14 cellular contexts compared by ENCODE assay signal in genomic region chr13:96294930-96295657, GRCh38.
"Had no signal": no experiment of that assay in that cellular context is flagged by ENCODE, and none has a peak within 500 bp of the region (broad histone marks: within the 10 kb centered on the region; RNA-seq: fewer than 3 reads in every experiment).

No MANE protein-coding gene starts in this region.

- H3K27ac ChIP-seq: gastrocnemius medialis, sigmoid colon, transverse colon had no signal

- H3K9me3 ChIP-seq: gastrocnemius medialis, sigmoid colon, transverse colon had no signal

- H3K4me1 Mint-ChIP-seq: activated naive CD8-positive, alpha-beta T cell treated with anti-CD3 and anti-CD28 coated beads for 36 hours had no signal

- DNase-seq: activated CD4-positive, alpha-beta memory T cell treated with anti-CD3 and anti-CD28 coated beads for 36 hours; activated CD4-positive, CD25-positive, alpha-beta regulatory T cell treated with anti-CD3 and anti-CD28 coated beads, Interleukin-2, amount 50 U/mL, for 72 hours; activated gamma-delta T cell treated with Interleukin-2 at 50 U/mL for 16 hours; activated naive CD8-positive, alpha-beta T cell treated with anti-CD3 and anti-CD28 coated beads for 36 hours; activated T-cell treated with anti-CD3 and anti-CD28 coated beads, Interleukin-2, amount 50 U/mL, for 4 hours; aorta; gastrocnemius medialis; sigmoid colon; stimulated activated CD4-positive, alpha-beta T cell treated with anti-CD3 and anti-CD28 coated beads, Interleukin-12 subunit alpha, Interleukin-12 subunit beta, amount 100 ng/mL, for 4 hours; stimulated activated naive CD4-positive, alpha-beta T cell; substantia nigra; SW 1271; transverse colon had no signal

- H3K27ac Mint-ChIP-seq: activated CD4-positive, alpha-beta memory T cell treated with anti-CD3 and anti-CD28 coated beads for 36 hours; activated naive CD8-positive, alpha-beta T cell treated with anti-CD3 and anti-CD28 coated beads for 36 hours; T-helper 2 cell treated with Interferon-gamma antibody and Interleukin-4, amounts not matched to agents 5 μg/mL and 100 μg/mL, for 36 hours had no signal

- H3K9me3 Mint-ChIP-seq: activated T-cell treated with anti-CD3 and anti-CD28 coated beads, Interleukin-2, amount 50 U/mL, for 4 hours had no signal

- H3K36me3 Mint-ChIP-seq: activated CD4-positive, alpha-beta memory T cell treated with anti-CD3 and anti-CD28 coated beads for 36 hours; activated naive CD8-positive, alpha-beta T cell treated with anti-CD3 and anti-CD28 coated beads for 36 hours had no signal

- ATAC-seq: activated T-cell treated with anti-CD3 and anti-CD28 coated beads, Interleukin-2, amount 50 U/mL, for 4 hours; gastrocnemius medialis had no signal

- H3K36me3 ChIP-seq: gastrocnemius medialis, sigmoid colon, transverse colon had no signal

- H3K27me3 Mint-ChIP-seq: activated CD4-positive, alpha-beta memory T cell treated with anti-CD3 and anti-CD28 coated beads for 36 hours; activated naive CD8-positive, alpha-beta T cell treated with anti-CD3 and anti-CD28 coated beads for 36 hours had no signal

- H3K4me3 Mint-ChIP-seq: activated CD4-positive, alpha-beta memory T cell treated with anti-CD3 and anti-CD28 coated beads for 36 hours; activated naive CD8-positive, alpha-beta T cell treated with anti-CD3 and anti-CD28 coated beads for 36 hours; activated T-cell treated with anti-CD3 and anti-CD28 coated beads, Interleukin-2, amount 50 U/mL, for 4 hours; T-helper 2 cell treated with Interferon-gamma antibody and Interleukin-4, amounts not matched to agents 5 μg/mL and 100 μg/mL, for 36 hours had no signal

- H3K4me1 ChIP-seq: gastrocnemius medialis, transverse colon had no signal

- H3K27me3 ChIP-seq: gastrocnemius medialis, sigmoid colon, transverse colon had no signal

- H3K4me3 ChIP-seq: gastrocnemius medialis, sigmoid colon, transverse colon had no signal
